Comparison of ENCODE assay signal across 10 cellular contexts in genomic region chr12:68901145-68901544, GRCh38. TPM values are rescaled to one million over a fixed set of nuclear protein-coding genes. Genes with fewer than 3 reads are reported as not detected.
"Had no signal": no experiment of that assay in that cellular context is flagged by ENCODE, and none has a peak within 500 bp of the region (broad histone marks: within the 10 kb centered on the region; RNA-seq: fewer than 3 reads in every experiment).

No MANE protein-coding gene starts in this region.

- H3K4me3 Mint-ChIP-seq: H9 had no signal

- H3K4me3 ChIP-seq: GM23248, K562 had no signal

- H2AFZ ChIP-seq: GM23248 had no signal

- H3K9me3 Mint-ChIP-seq: H9 had no signal

- H3K27ac Mint-ChIP-seq: H9 had no signal

- ATAC-seq: K562 had no signal

- H3K9ac ChIP-seq: GM23248 had no signal

- H3K27ac ChIP-seq: GM23248 had no signal

- FAIRE-seq: H1, H54, HTR-8/SVneo, K562 had no signal

- DNase-seq: GM23248, H9, HCEC 1CT, IMR-90, KG1 had no signal

RNA-seq across cellular contexts. Expression of gene CPM, which starts 31.8 kb away (rescaled TPM):
- total RNA-seq: HT-29 had no signal
- polyA plus RNA-seq: K562 had no signal
